In genomic region chr5:116484645-116485044, GRCh38 we compare ENCODE assay signal across 19 cellular contexts.
DNase-seq lines count a peak whose midpoint lies in the region; ATAC-seq and TF ChIP-seq lines count a peak whose summit lies in the region.
"Had no signal": no experiment of that assay in that cellular context is flagged by ENCODE, and none has a peak within 500 bp of the region (broad histone marks: within the 10 kb centered on the region; RNA-seq: fewer than 3 reads in every experiment).

No MANE protein-coding gene starts in this region.

- POLR2A ChIA-PET in WTC11 (lab: Charles Lee), result no interaction called here

- no peak overlapping the region for H3K4me3 ChIP-seq in endodermal cell (ENCODE audit: low read length)
- H3K4me3 ChIP-seq: A549; BLaER1 treated with 17β-estradiol and CSF1 and Interleukin-3, amounts not matched to agents 10 nM and 100 nM had no signal

- H3K4me1 ChIP-seq in endodermal cell (ENCODE audit: control insufficient read depth, insufficient read depth, low read length), result no peaks in the 10 kb centered on the region
- H3K4me1 ChIP-seq: A549, Caco-2 had no signal

- no peak overlapping the region for H3K9ac ChIP-seq in endodermal cell (ENCODE audit: extremely low read depth, low read length, poor library complexity, severe bottlenecking)
- H3K9ac ChIP-seq: BLaER1 treated with 17β-estradiol and CSF1 and Interleukin-3, amounts not matched to agents 10 nM and 100 nM had no signal

- H3K36me3 ChIP-seq in endodermal cell (ENCODE audit: control insufficient read depth, insufficient read depth, low read length), result peaks cover 69% of the 10 kb centered on the region
- H3K36me3 ChIP-seq: BLaER1 treated with 17β-estradiol and CSF1 and Interleukin-3, amounts not matched to agents 10 nM and 100 nM had no signal

- no peak for DNase-seq in WTC11 (ENCODE audit: low spot score)
- DNase-seq in endodermal cell, result peak; percentile 47
- DNase-seq in glutamatergic neuron, result no peak
- DNase-seq in progenitor cell of endocrine pancreas (ENCODE audit: low spot score, unreplicated experiment), result no peak
- DNase-seq in cerebellar cortex (ENCODE audit: low spot score), result no peak
- no peak for DNase-seq in SKM-1 (lab: John Stamatoyannopoulos, UW; ENCODE audit: unreplicated experiment)
- DNase-seq in 8988T, result no peak
- DNase-seq in stimulated activated CD4-positive, alpha-beta T cell treated with anti-CD3 and anti-CD28 coated beads, Interleukin-2, amount 100 ng/mL, for 24 hours, result no peak
- DNase-seq: AML-193; Caco-2; Calu3; CD4-positive, alpha-beta T cell; CD8-positive, alpha-beta T cell; DMS79 treated with DMSO at 0.1 percent for 48 hours; GF-D8 had no signal

- TF ChIP-seq CTCF in WTC11 (IDR thresholded peaks at IDR 0.05), result no peak
- TF ChIP-seq CTCF in endodermal cell (conservative IDR thresholded peaks at IDR 0.05), result no peak
- TF ChIP-seq CTCF in glutamatergic neuron (IDR thresholded peaks at IDR 0.05; ENCODE audit: partially characterized antibody, unreplicated experiment), result no peak
- no peak for TF ChIP-seq CTCF in progenitor cell of endocrine pancreas (IDR thresholded peaks at IDR 0.05; ENCODE audit: unreplicated experiment)

- no peaks in the 10 kb centered on the region for H3K9me3 Mint-ChIP-seq in WTC11
- no peaks in the 10 kb centered on the region for H3K9me3 Mint-ChIP-seq in endodermal cell
- H3K9me3 Mint-ChIP-seq in glutamatergic neuron (ENCODE audit: unreplicated experiment), result peaks cover 9% of the 10 kb centered on the region
- no peaks in the 10 kb centered on the region for H3K9me3 Mint-ChIP-seq in progenitor cell of endocrine pancreas (ENCODE audit: low read depth)
- H3K9me3 Mint-ChIP-seq: CD4-positive, alpha-beta T cell; CD8-positive, alpha-beta T cell had no signal

- H3K27ac ChIP-seq in endodermal cell (ENCODE audit: low read depth, low read length), result no peak overlapping the region
- H3K27ac ChIP-seq: A549; BLaER1 treated with 17β-estradiol and CSF1 and Interleukin-3, amounts not matched to agents 10 nM and 100 nM; C4-2B had no signal

- H3K27me3 Mint-ChIP-seq in WTC11 (ENCODE audit: low read depth) (no peaks in the 10 kb centered on the region), endodermal cell (ENCODE audit: insufficient read depth) (no peaks in the 10 kb centered on the region), glutamatergic neuron (ENCODE audit: unreplicated experiment) (peaks cover 6% of the 10 kb centered on the region), progenitor cell of endocrine pancreas (no peaks in the 10 kb centered on the region)
- H3K27me3 Mint-ChIP-seq: B cell; CD4-positive, alpha-beta T cell had no signal

- 93 to 96% methylated on average over 3 to 4 of the region's 4 CpGs for WGBS in endodermal cell (ENCODE audit: insufficient coverage in 1 of 2, insufficient read length in 1 of 2), 2 experiments

- no peak for ATAC-seq in WTC11
- ATAC-seq: A549; CD8-positive, alpha-beta T cell had no signal

- H3K36me3 Mint-ChIP-seq in WTC11 (peaks cover 93% of the 10 kb centered on the region), endodermal cell (ENCODE audit: low read depth) (peaks cover 92% of the 10 kb centered on the region), glutamatergic neuron (ENCODE audit: unreplicated experiment) (peaks cover 29% of the 10 kb centered on the region), progenitor cell of endocrine pancreas (ENCODE audit: insufficient read depth) (peaks cover 63% of the 10 kb centered on the region)

- no peaks in the 10 kb centered on the region for H3K9me3 ChIP-seq in endodermal cell (ENCODE audit: control insufficient read depth, low read length)
- H3K9me3 ChIP-seq: A549, Caco-2 had no signal

- no peaks in the 10 kb centered on the region for H3K27me3 ChIP-seq in endodermal cell (ENCODE audit: control insufficient read depth, insufficient read depth, low read length, poor library complexity, severe bottlenecking)
- H3K27me3 ChIP-seq: BLaER1 treated with 17β-estradiol and CSF1 and Interleukin-3, amounts not matched to agents 10 nM and 100 nM had no signal

- H3K27ac Mint-ChIP-seq in WTC11, result peak overlapping the region; percentile 61; the same call in 1 of the 2 replicates
- H3K27ac Mint-ChIP-seq in endodermal cell, result peak overlapping the region; percentile 64
- peak overlapping the region; percentile 67 for H3K27ac Mint-ChIP-seq in glutamatergic neuron (ENCODE audit: unreplicated experiment)
- H3K27ac Mint-ChIP-seq in progenitor cell of endocrine pancreas, result peak overlapping the region; percentile 67
- H3K27ac Mint-ChIP-seq: B cell; CD4-positive, alpha-beta T cell; CD8-positive, alpha-beta T cell had no signal

- H3K4me1 Mint-ChIP-seq in WTC11 (peaks cover 3% of the 10 kb centered on the region), endodermal cell (peaks cover 6% of the 10 kb centered on the region), glutamatergic neuron (ENCODE audit: low read depth, unreplicated experiment) (peaks cover 5% of the 10 kb centered on the region), progenitor cell of endocrine pancreas (ENCODE audit: low read depth) (peaks cover 11% of the 10 kb centered on the region)
- H3K4me1 Mint-ChIP-seq: B cell had no signal

- H3K4me3 Mint-ChIP-seq in WTC11, result no peak overlapping the region
- no peak overlapping the region for H3K4me3 Mint-ChIP-seq in endodermal cell
- H3K4me3 Mint-ChIP-seq in glutamatergic neuron (ENCODE audit: unreplicated experiment), result no peak overlapping the region
- no peak overlapping the region for H3K4me3 Mint-ChIP-seq in progenitor cell of endocrine pancreas (ENCODE audit: low read depth)
- H3K4me3 Mint-ChIP-seq: B cell; CD4-positive, alpha-beta T cell; CD8-positive, alpha-beta T cell had no signal

- CTCF ChIA-PET in WTC11 (lab: Charles Lee), result no interaction called here

TF ChIP-seq in WTC11, 78 proteins besides CTCF, POLR2A, EP300 and RAD21 (continues in another document):
- no peak for TF ChIP-seq SP1 (CRISPR knock-in tag; conservative IDR thresholded peaks at IDR 0.05)
- TF ChIP-seq, protein P1, sequence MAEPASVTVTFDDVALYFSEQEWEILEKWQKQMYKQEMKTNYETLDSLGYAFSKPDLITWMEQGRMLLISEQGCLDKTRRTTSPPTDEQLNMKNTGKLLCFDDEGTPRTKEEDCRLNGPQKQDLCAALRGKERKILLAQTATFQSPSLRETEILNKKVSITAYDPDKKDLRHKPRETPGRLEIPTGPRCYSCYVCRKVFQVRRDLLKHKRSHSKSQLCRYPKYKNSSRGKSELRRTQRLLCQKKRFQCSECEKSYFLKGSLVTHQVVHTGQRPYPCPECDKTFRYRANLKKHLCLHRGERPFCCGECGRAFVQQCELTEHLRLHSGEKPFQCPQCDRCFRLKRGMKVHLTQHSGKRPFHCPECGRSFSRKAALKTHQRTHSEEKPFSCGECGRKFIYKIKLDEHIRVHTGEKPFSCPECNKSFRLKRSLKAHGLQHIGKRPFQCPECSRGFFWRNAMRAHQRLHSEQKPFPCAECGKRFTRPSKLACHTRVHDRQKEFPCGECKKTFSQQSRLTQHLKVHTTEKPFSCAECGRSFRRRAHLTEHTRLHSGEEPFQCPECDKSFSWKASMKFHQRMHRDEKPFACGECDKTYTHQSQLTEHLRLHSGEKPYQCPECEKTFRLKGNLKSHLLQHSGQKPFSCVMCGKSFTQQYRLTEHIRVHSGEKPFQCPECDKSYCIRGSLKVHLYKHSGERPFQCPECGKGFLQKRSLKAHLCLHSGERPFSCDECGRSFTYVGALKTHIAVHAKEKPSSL (CRISPR knock-in tag; conservative IDR thresholded peaks at IDR 0.05), result no peak
- TF ChIP-seq GABPB1 (CRISPR knock-in tag; IDR thresholded peaks at IDR 0.05), result no peak
- TF ChIP-seq, protein P2, sequence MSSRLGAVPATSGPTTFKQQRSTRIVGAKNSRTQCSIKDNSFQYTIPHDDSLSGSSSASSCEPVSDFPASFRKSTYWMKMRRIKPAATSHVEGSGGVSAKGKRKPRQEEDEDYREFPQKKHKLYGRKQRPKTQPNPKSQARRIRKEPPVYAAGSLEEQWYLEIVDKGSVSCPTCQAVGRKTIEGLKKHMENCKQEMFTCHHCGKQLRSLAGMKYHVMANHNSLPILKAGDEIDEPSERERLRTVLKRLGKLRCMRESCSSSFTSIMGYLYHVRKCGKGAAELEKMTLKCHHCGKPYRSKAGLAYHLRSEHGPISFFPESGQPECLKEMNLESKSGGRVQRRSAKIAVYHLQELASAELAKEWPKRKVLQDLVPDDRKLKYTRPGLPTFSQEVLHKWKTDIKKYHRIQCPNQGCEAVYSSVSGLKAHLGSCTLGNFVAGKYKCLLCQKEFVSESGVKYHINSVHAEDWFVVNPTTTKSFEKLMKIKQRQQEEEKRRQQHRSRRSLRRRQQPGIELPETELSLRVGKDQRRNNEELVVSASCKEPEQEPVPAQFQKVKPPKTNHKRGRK (CRISPR knock-in tag; IDR thresholded peaks at IDR 0.05; ENCODE audit: borderline replicate concordance), result no peak
- TF ChIP-seq ZNF396 (CRISPR knock-in tag; IDR thresholded peaks at IDR 0.05; ENCODE audit: borderline replicate concordance), result no peak
- no peak for TF ChIP-seq TCF7 (CRISPR knock-in tag; IDR thresholded peaks at IDR 0.05; ENCODE audit: low read depth)
- TF ChIP-seq IRF2 (CRISPR knock-in tag; IDR thresholded peaks at IDR 0.05; ENCODE audit: borderline replicate concordance, low read depth), result no peak
- no peak for TF ChIP-seq MYBL2 (CRISPR knock-in tag; IDR thresholded peaks at IDR 0.05)
- TF ChIP-seq NFE2L1 (CRISPR knock-in tag; IDR thresholded peaks at IDR 0.05), result no peak
- TF ChIP-seq RORB (CRISPR knock-in tag; IDR thresholded peaks at IDR 0.05), result no peak
- TF ChIP-seq ZMAT4 (CRISPR knock-in tag; IDR thresholded peaks at IDR 0.05), result 0 out of 2 replicates have a peak, but pooled peaks have one; percentile 3
- TF ChIP-seq ZNF317 (CRISPR knock-in tag; IDR thresholded peaks at IDR 0.05; ENCODE audit: borderline replicate concordance, low read depth), result no peak
- TF ChIP-seq E2F4 (CRISPR knock-in tag; IDR thresholded peaks at IDR 0.05; ENCODE audit: borderline replicate concordance, low read depth), result no peak
- TF ChIP-seq ETV6 (CRISPR knock-in tag; IDR thresholded peaks at IDR 0.05), result no peak
